1 cellular context compared by ENCODE assay signal in the genomic region with DNA sequence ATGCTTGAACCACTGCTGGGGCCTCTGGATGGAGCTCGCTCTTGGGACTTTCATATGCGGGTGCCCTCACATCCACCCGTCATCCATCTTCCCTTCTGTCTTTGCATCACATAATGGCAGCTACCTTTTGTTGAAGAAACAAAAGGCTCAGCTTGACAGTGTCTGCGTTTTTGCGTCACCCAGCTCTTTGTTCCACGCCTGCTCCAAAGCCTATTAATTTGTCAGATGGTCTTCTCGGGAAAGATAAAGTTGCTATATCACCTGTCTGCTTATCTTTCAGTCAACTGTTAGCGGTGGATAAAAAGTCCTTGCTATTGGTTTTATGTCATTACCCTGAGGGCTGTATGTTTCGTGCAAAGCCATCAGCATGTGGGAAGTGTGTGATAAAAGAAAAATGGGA.
TF ChIP-seq lines count a peak whose summit lies in the region.

No MANE protein-coding gene starts in this region.

TF ChIP-seq in H1, 55 proteins besides CTCF, POLR2A, EP300 and RAD21:
- no peak for TF ChIP-seq CBX5 (IDR thresholded peaks at IDR 0.05; ENCODE audit: low read depth, low read length)
- peak; percentile 61; the same call in 1 of the 2 replicates for TF ChIP-seq YY1 (IDR thresholded peaks at IDR 0.05; ENCODE audit: low read depth, low read length)
- TF ChIP-seq CEBPB (IDR thresholded peaks at IDR 0.05; ENCODE audit: low read depth, low read length) = no peak
- TF ChIP-seq TBP (IDR thresholded peaks at IDR 0.05; ENCODE audit: low read depth, low read length) = no peak
- no peak for TF ChIP-seq SRF (IDR thresholded peaks at IDR 0.05; ENCODE audit: low read depth, low read length)
- TF ChIP-seq, protein P1, sequence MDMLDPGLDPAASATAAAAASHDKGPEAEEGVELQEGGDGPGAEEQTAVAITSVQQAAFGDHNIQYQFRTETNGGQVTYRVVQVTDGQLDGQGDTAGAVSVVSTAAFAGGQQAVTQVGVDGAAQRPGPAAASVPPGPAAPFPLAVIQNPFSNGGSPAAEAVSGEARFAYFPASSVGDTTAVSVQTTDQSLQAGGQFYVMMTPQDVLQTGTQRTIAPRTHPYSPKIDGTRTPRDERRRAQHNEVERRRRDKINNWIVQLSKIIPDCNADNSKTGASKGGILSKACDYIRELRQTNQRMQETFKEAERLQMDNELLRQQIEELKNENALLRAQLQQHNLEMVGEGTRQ (IDR thresholded peaks at IDR 0.05; ENCODE audit: low read length) = no peak
- TF ChIP-seq, protein P2, sequence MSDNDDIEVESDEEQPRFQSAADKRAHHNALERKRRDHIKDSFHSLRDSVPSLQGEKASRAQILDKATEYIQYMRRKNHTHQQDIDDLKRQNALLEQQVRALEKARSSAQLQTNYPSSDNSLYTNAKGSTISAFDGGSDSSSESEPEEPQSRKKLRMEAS (IDR thresholded peaks at IDR 0.05) = no peak
TF ChIP-seq in H1: peak in this region for 1.
